In the genomic region with DNA sequence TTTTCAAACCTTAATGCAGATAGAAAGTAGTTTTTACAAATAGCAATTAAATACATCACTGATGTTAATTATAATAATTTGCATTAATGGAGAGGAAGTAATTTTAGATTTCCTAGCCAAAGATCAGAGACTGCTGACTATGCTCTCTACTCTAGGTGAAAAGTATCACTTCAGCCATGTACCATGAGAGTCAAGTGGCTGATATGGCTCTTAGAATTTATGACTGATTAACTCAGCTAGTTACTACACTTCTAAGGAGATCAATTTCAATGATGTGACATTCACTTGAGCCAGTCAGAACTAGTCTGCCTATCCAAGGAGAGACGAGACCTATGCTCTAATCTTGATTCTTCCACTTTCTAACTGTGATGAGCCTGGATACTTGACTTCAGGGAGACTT, we compare ENCODE assay signal across 14 cellular contexts.
DNase-seq lines count a peak whose midpoint lies in the region; ATAC-seq and TF ChIP-seq lines count a peak whose summit lies in the region.
"Had no signal": no experiment of that assay in that cellular context is flagged by ENCODE, and none has a peak within 500 bp of the region (broad histone marks: within the 10 kb centered on the region; RNA-seq: fewer than 3 reads in every experiment).

No MANE protein-coding gene starts in this region.

- no peaks in the 10 kb centered on the region for H3K9me3 ChIP-seq in lower lobe of right lung
- H3K9me3 ChIP-seq in Karpas-422 (ENCODE audit: low read length) = no peaks in the 10 kb centered on the region
- H3K9me3 ChIP-seq: BLaER1 had no signal

- H3K27me3 ChIP-seq in lower lobe of right lung (ENCODE audit: low read depth) (no peaks in the 10 kb centered on the region), Karpas-422 (ENCODE audit: low read length) (no peaks in the 10 kb centered on the region)
- H3K27me3 ChIP-seq: BLaER1 had no signal

- no peaks in the 10 kb centered on the region for H4K20me1 ChIP-seq in Karpas-422 (ENCODE audit: insufficient read depth, low read depth, low read length)
- H4K20me1 ChIP-seq: BLaER1 had no signal

- intact Hi-C loops in lower lobe of right lung (cut with DNase I) = no loop called here

- no peak overlapping the region for H3K4me2 ChIP-seq in Karpas-422 (ENCODE audit: low read depth, low read length, poor library complexity, severe bottlenecking)
- H3K4me2 ChIP-seq: BLaER1 had no signal

- no peaks in the 10 kb centered on the region for H3K79me2 ChIP-seq in Karpas-422 (ENCODE audit: low read length)

- no peak overlapping the region for H3K9ac ChIP-seq in Karpas-422 (ENCODE audit: low read length)
- H3K9ac ChIP-seq: BLaER1 had no signal

- H2AFZ ChIP-seq in Karpas-422 (ENCODE audit: low read length) = no peak overlapping the region

- no peaks in the 10 kb centered on the region for H3K9me2 ChIP-seq in Karpas-422 (replicated peaks; ENCODE audit: insufficient read depth, low read length)

- DNase-seq in NCI-H1417 (lab: John Stamatoyannopoulos, UW) (peak in 2 of 3 experiments; percentile 30 to 59), NCI-H1417 treated with DMSO at 0.1 percent for 48 hours (lab: John Stamatoyannopoulos, UW) (no peak), DMS79 (lab: John Stamatoyannopoulos, UW) (peak; percentile 48), NCI-H1105 treated with DMSO at 0.1 percent for 48 hours (lab: John Stamatoyannopoulos, UW) (peak; percentile 76), lower lobe of right lung (no peak), Karpas-422 (no peak), amygdala (lab: John Stamatoyannopoulos, UW) (no peak)
- DNase-seq: 8988T; AML-193; CD4-positive, CD25-positive, alpha-beta regulatory T cell; DND-41; GF-D8 had no signal

- TF ChIP-seq CTCF in lower lobe of right lung (IDR thresholded peaks at IDR 0.05) = no peak

- no peaks in the 10 kb centered on the region for H3K4me1 ChIP-seq in lower lobe of right lung
- no peaks in the 10 kb centered on the region for H3K4me1 ChIP-seq in Karpas-422 (ENCODE audit: low read length)
- H3K4me1 ChIP-seq: BLaER1, HAP-1 had no signal

- peak; percentile 51 to 67 for ATAC-seq in lower lobe of right lung

- H3K4me3 ChIP-seq in lower lobe of right lung (no peak overlapping the region), Karpas-422 (ENCODE audit: low read length) (no peak overlapping the region)
- H3K4me3 ChIP-seq: BLaER1, HAP-1 had no signal

- H3K36me3 ChIP-seq in lower lobe of right lung (no peaks in the 10 kb centered on the region), Karpas-422 (ENCODE audit: insufficient read depth, low read length) (no peaks in the 10 kb centered on the region)
- H3K36me3 ChIP-seq: BLaER1, HAP-1 had no signal

- H3K27ac ChIP-seq in lower lobe of right lung = no peak overlapping the region
- H3K27ac ChIP-seq in Karpas-422 (ENCODE audit: low read length) = no peak overlapping the region
- H3K27ac ChIP-seq: BLaER1 had no signal

Comparison
In these comparisons a context has a peak if more than half of its experiments do, and no peak if none do; other contexts are left out.
1. DNase-seq: peak in NCI-H1417 (2 of 3), DMS79 (single experiment) and NCI-H1105 treated with DMSO at 0.1 percent for 48 hours (single experiment); none in NCI-H1417 treated with DMSO at 0.1 percent for 48 hours (single experiment), lower lobe of right lung (single experiment), Karpas-422 (single experiment) and amygdala (0 of 56).